Comparison of ENCODE assay signal across 14 cellular contexts in genomic region chr7:153457796-153458195, GRCh38.
"Had no signal": no experiment of that assay in that cellular context is flagged by ENCODE, and none has a peak within 500 bp of the region (broad histone marks: within the 10 kb centered on the region; RNA-seq: fewer than 3 reads in every experiment).

No MANE protein-coding gene starts in this region.

- H3K4me3 ChIP-seq: right atrium auricular region, stomach, thoracic aorta had no signal

- DNase-seq: activated CD4-positive, alpha-beta T cell treated with anti-CD3 and anti-CD28 coated beads, Interleukin-2, amount 50 U/mL, for 48 hours; activated CD4-positive, CD25-positive, alpha-beta regulatory T cell treated with anti-CD3 and anti-CD28 coated beads, Interleukin-2, amount 50 U/mL, for 72 hours; activated CD8-positive, alpha-beta memory T cell treated with anti-CD3 and anti-CD28 coated beads, Interleukin-2, amount 10 ng/mL, durations not matched to agents 7 days and 5 days; activated gamma-delta T cell; activated T-cell treated with anti-CD3 and anti-CD28 coated beads, Interleukin-2, amount 50 U/mL, for 48 hours; brain microvascular endothelial cell; immature natural killer cell; mammary epithelial cell; naive thymus-derived CD4-positive, alpha-beta T cell; posterior cingulate gyrus; small intestine; stomach had no signal

- H3K4me1 ChIP-seq: right atrium auricular region, stomach had no signal

- H3K27me3 ChIP-seq: brain microvascular endothelial cell, right atrium auricular region, stomach had no signal

- H3K36me3 ChIP-seq: brain microvascular endothelial cell, right atrium auricular region, stomach, thoracic aorta had no signal

- H3K9me3 ChIP-seq: right atrium auricular region, thoracic aorta had no signal

- ATAC-seq: activated CD8-positive, alpha-beta memory T cell treated with anti-CD3 and anti-CD28 coated beads, Interleukin-2, amount 10 ng/mL, durations not matched to agents 7 days and 5 days; naive thymus-derived CD4-positive, alpha-beta T cell had no signal
